Comparison of ENCODE assay signal across 6 cellular contexts in the genomic region with DNA sequence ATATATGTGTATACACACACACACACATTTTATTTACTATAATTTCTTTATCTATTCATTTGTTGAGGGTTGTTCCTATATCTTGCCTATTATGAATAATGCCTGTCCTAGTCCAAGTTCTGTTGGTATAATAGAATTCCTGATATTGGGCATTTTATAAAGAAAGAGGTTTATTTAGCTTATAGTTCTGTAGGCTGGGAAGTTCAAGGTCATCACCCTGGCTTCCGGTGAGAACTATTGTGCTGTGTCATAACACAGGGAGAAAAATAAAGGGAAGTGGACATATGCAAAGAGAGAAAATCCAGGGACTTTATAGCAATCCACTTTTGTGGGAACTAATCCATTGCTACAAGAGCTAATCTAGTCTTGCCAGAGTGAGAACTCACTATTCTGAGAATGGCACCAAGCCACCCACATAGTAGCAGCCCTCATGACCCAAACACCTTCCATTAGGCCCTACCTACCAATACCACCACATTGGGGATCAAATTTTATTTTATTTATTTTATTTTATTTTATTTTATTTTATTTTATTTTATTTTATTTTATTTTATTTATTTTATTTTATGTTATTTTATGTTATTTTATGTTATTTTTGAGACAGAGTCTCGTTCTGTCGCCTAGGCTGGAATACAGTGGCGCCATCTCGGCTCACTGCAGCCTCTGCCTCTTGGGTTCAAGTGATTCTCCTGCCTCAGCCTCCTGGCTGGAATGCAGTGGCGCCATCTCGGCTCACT.
"Had no signal": no experiment of that assay in that cellular context is flagged by ENCODE, and none has a peak within 500 bp of the region (broad histone marks: within the 10 kb centered on the region; RNA-seq: fewer than 3 reads in every experiment).

No MANE protein-coding gene starts in this region.

- H3K4me3 Mint-ChIP-seq: GM23338, H9 had no signal

- ATAC-seq: GM23338 had no signal

- FAIRE-seq: H1 had no signal

- H3K27ac Mint-ChIP-seq: GM23338 had no signal

- H3K9me3 Mint-ChIP-seq: H9 had no signal

- DNase-seq: H9, HCEC 1CT, IMR-90, KBM-7 had no signal
